Comparison of ENCODE assay signal across 8 cellular contexts in the genomic region with DNA sequence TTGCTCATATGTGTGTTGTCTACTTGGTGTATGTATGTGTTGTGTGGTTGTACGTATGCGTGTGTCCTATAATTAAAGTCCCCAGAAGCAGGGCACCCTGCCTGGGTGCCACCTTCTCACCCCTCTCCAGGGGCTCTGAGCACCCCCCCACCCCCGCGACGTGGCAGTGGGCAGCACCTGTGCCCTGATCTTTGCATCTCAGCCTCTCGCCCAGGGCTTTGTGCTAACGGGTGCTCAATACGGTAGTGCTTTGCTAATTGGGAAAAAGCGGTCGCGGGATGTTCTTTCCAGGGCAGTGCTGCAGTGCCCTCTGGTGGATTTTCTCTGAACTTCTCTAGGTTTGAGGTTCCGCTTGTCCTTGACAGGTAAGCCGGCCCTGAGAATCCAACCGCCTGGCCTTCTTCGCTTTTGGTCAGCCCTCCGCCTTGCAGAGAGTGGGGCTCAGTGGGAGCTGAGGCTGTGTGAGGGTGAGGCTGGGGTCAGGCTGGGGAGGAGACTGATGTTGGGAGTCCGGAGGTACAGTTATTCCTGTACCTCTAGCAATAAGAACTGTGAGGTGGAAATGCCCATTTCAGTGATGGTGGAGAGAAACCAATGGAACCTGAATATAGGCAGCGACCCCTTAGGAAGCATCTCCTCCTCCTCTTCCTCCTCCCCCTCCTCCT. TPM values are rescaled to one million over a fixed set of nuclear protein-coding genes. Genes with fewer than 3 reads are reported as not detected.
DNase-seq lines count a peak whose midpoint lies in the region; ATAC-seq lines count a peak whose summit lies in the region.

No MANE protein-coding gene starts in this region.

- intact Hi-C loops in cardiac septum (cut with DNase I) = loop anchor here (1.0 to 5.0 kb wide), 3 partner anchors 77 to 173 kb away; no protein-coding TSS in a partner anchor

- no peaks in the 10 kb centered on the region for H3K36me3 ChIP-seq in BLaER1

- ATAC-seq in GM21576 (IDR thresholded peaks at IDR 0.05; ENCODE audit: unreplicated experiment) = peak; percentile 64
- ATAC-seq in activated naive CD8-positive, alpha-beta T cell treated with anti-CD3 and anti-CD28 coated beads, Interleukin-2, amount 10 ng/mL, durations not matched to agents 7 days and 5 days (ENCODE audit: low read depth) = peak; percentile 75
- no peak for ATAC-seq in HG03097 (IDR thresholded peaks at IDR 0.05; ENCODE audit: low FRiP score, unreplicated experiment)

- peaks cover 11% of the 10 kb centered on the region; the same call in 1 of the 2 replicates for H3K4me1 ChIP-seq in BLaER1

- H3K27ac Mint-ChIP-seq in activated naive CD8-positive, alpha-beta T cell treated with anti-CD3 and anti-CD28 coated beads, Interleukin-2, amount 10 ng/mL, durations not matched to agents 7 days and 5 days = no peak overlapping the region

- H3K4me3 Mint-ChIP-seq in activated naive CD8-positive, alpha-beta T cell treated with anti-CD3 and anti-CD28 coated beads, Interleukin-2, amount 10 ng/mL, durations not matched to agents 7 days and 5 days = no peak overlapping the region

- no peak overlapping the region for H3K9ac ChIP-seq in BLaER1

- H4K20me1 ChIP-seq in BLaER1 = no peaks in the 10 kb centered on the region

- peaks cover 6% of the 10 kb centered on the region for H3K27me3 ChIP-seq in BLaER1

- no peak overlapping the region for H3K27ac ChIP-seq in BLaER1

- H3K9me3 Mint-ChIP-seq in activated naive CD8-positive, alpha-beta T cell treated with anti-CD3 and anti-CD28 coated beads, Interleukin-2, amount 10 ng/mL, durations not matched to agents 7 days and 5 days = no peaks in the 10 kb centered on the region

- no peaks in the 10 kb centered on the region for H3K36me3 Mint-ChIP-seq in activated naive CD8-positive, alpha-beta T cell treated with anti-CD3 and anti-CD28 coated beads, Interleukin-2, amount 10 ng/mL, durations not matched to agents 7 days and 5 days

- no peaks in the 10 kb centered on the region for H3K9me3 ChIP-seq in BLaER1

- H3K4me3 ChIP-seq in BLaER1 = no peak overlapping the region

- DNase-seq in NCI-H1436 (lab: John Stamatoyannopoulos, UW) (peak; percentile 91), SKM-1 treated with dmso at 0.1 percent for 144 hours (lab: John Stamatoyannopoulos, UW; ENCODE audit: unreplicated experiment) (peak; percentile 70), cardiac septum (ENCODE audit: low spot score) (peak; percentile 79), renal cortical epithelial cell (ENCODE audit: low read depth) (peak; percentile 71)
- peak; percentile 67 for DNase-seq in activated naive CD8-positive, alpha-beta T cell treated with anti-CD3 and anti-CD28 coated beads, Interleukin-2, amount 10 ng/mL, durations not matched to agents 7 days and 5 days

- H3K27me3 Mint-ChIP-seq in activated naive CD8-positive, alpha-beta T cell treated with anti-CD3 and anti-CD28 coated beads, Interleukin-2, amount 10 ng/mL, durations not matched to agents 7 days and 5 days = peaks cover 22% of the 10 kb centered on the region

- H3K4me2 ChIP-seq in BLaER1 = peak overlapping the region; percentile 62

- peaks cover 2% of the 10 kb centered on the region for H3K4me1 Mint-ChIP-seq in activated naive CD8-positive, alpha-beta T cell treated with anti-CD3 and anti-CD28 coated beads, Interleukin-2, amount 10 ng/mL, durations not matched to agents 7 days and 5 days

- POLR2A ChIA-PET in activated naive CD8-positive, alpha-beta T cell treated with anti-CD3 and anti-CD28 coated beads, Interleukin-2, amount 10 ng/mL, durations not matched to agents 7 days and 5 days (lab: Charles Lee) = no interaction called here

RNA-seq across cellular contexts. Expression of a gene that starts 17.6 kb away (rescaled TPM):
- under 1 TPM in 1 of 2 experiments, not detected in 1; 0.25 TPM for total RNA-seq in activated naive CD8-positive, alpha-beta T cell treated with anti-CD3 and anti-CD28 coated beads, Interleukin-2, amount 10 ng/mL, durations not matched to agents 7 days and 5 days
- total RNA-seq in cardiac septum (3.6 TPM), renal cortical epithelial cell (0.15 and 0.17 TPM in 2 replicates)
